ENCODE assay signal across 28 cellular contexts in the genomic region with DNA sequence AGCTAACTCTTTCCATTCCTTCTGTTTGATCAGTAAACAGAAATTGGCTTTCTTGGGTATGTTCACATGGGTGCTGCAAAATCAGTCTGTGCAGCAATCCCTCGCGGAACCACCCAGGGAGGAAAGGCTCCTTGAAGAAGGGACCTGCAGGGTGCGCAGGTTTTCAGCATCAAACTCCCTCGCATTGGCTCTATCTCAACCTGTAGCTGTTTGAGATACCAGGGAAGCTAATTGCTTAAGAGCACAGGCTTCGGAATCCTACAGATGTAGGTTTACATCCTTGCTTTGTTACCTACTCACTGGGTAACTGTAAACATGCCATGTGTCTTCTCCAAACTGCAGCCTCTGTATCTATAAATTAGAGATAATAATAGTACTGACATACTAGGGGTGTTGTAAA. TPM values are rescaled to one million over a fixed set of nuclear protein-coding genes. Genes with fewer than 3 reads are reported as not detected.
"Had no signal": no experiment of that assay in that cellular context is flagged by ENCODE, and none has a peak within 500 bp of the region (broad histone marks: within the 10 kb centered on the region; RNA-seq: fewer than 3 reads in every experiment).

No MANE protein-coding gene starts in this region.

- H3K27ac ChIP-seq: left lung, lower lobe of right lung, pancreas, prostate gland, skin epidermis, stomach, testis, thyroid gland, transverse colon, upper lobe of left lung had no signal

- H3K9me3 ChIP-seq: left lung, lower lobe of right lung, pancreas, prostate gland, stomach, testis, thyroid gland, transverse colon, upper lobe of left lung had no signal

- H3K4me3 ChIP-seq: left lung, lower lobe of right lung, pancreas, prostate gland, skin epidermis, stomach, testis, thyroid gland, transverse colon, upper lobe of left lung had no signal

- H3K36me3 ChIP-seq: left lung, lower lobe of right lung, pancreas, prostate gland, stomach, thyroid gland, transverse colon, upper lobe of left lung had no signal

- ATAC-seq: left colon; naive thymus-derived CD8-positive, alpha-beta T cell; pancreas; right cardiac atrium; sciatic nerve; stimulated activated naive B cell treated with anti-CD40 and anti-IgM and Interleukin-4, amounts not matched to agents 10 μg/mL and 1 μg/mL and 100 μg/mL, for 72 hours; stimulated activated naive CD8-positive, alpha-beta T cell treated with anti-CD3 and anti-CD28 coated beads, Interleukin-15, Interleukin-2, amounts not matched to agents 100 U/mL and 50 U/mL, for 24 hours had no signal

- H3K4me1 ChIP-seq: prostate gland, testis, thyroid gland had no signal

- DNase-seq: hypothalamus; immature natural killer cell; kidney; left colon; left lung; lower lobe of right lung; mammary epithelial cell; mesenchymal stem cell; naive thymus-derived CD8-positive, alpha-beta T cell; nucleus accumbens; pancreas; posterior cingulate gyrus; retina; right cardiac atrium; stimulated activated CD4-positive, alpha-beta T cell treated with anti-CD3 and anti-CD28 coated beads, Interleukin-12 subunit alpha, Interleukin-12 subunit beta, amount 100 ng/mL, for 4 hours; stimulated activated CD4-positive, alpha-beta T cell treated with anti-CD3 and anti-CD28 coated beads, Interleukin-15, amount 100 ng/mL, for 24 hours; stimulated activated CD4-positive, alpha-beta T cell treated with anti-CD3 and anti-CD28 coated beads, Interleukin-2, amount 100 ng/mL, for 24 hours; stimulated activated CD4-positive, alpha-beta T cell treated with anti-CD3 and anti-CD28 coated beads, Interleukin-4, amount 100 ng/mL, for 1 hour; stimulated activated naive B cell treated with anti-CD40 and anti-IgM and Interleukin-4, amounts not matched to agents 10 μg/mL and 1 μg/mL and 100 μg/mL, for 72 hours; stimulated activated naive CD8-positive, alpha-beta T cell treated with anti-CD3 and anti-CD28 coated beads, Interleukin-15, Interleukin-2, amounts not matched to agents 100 U/mL and 50 U/mL, for 24 hours; stomach; testis; thyroid gland; transverse colon had no signal

- H3K27me3 ChIP-seq: pancreas, stomach, testis, thyroid gland, transverse colon, upper lobe of left lung had no signal

RNA-seq across cellular contexts. Expression of gene LAMA3, which starts 43.2 kb away (rescaled TPM):
- total RNA-seq: naive thymus-derived CD8-positive, alpha-beta T cell had no signal
